8 cellular contexts compared by ENCODE assay signal in the genomic region with DNA sequence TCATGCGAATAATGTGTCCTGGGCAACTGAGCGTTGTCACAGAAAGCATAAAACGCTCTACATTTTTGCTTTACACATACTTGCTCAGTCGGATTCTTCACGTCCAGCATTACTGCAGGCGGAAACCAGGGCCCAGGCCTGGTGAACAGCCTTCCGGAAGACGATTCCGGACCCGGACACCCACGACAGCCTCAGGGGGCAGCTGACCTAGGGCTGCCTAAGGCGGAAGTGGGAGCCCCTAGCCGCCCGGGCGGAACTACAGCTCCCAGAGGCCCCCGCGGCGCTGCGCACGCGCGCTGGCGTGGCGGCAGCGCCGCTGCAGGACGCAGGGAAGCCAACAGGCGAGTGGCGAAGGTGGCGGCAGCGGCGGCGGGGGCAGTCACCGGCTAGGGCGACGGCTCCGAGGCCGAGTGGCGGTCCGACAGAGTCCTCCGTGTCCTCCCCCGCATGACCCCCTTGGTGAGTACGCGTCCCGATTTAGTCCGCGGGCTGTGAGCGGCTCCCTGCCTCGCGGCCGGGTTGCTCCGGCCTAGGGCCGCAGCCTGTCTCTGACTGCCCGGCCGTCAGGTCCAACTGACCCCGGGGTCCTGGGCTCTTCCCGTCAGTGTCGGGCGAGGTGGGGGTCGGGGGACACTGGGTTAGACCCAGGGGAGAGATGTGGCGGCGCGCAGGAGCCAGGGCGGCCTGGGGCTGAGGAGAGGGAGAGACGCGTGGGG.
DNase-seq lines count a peak whose midpoint lies in the region; ATAC-seq and TF ChIP-seq lines count a peak whose summit lies in the region.

A gene with protein sequence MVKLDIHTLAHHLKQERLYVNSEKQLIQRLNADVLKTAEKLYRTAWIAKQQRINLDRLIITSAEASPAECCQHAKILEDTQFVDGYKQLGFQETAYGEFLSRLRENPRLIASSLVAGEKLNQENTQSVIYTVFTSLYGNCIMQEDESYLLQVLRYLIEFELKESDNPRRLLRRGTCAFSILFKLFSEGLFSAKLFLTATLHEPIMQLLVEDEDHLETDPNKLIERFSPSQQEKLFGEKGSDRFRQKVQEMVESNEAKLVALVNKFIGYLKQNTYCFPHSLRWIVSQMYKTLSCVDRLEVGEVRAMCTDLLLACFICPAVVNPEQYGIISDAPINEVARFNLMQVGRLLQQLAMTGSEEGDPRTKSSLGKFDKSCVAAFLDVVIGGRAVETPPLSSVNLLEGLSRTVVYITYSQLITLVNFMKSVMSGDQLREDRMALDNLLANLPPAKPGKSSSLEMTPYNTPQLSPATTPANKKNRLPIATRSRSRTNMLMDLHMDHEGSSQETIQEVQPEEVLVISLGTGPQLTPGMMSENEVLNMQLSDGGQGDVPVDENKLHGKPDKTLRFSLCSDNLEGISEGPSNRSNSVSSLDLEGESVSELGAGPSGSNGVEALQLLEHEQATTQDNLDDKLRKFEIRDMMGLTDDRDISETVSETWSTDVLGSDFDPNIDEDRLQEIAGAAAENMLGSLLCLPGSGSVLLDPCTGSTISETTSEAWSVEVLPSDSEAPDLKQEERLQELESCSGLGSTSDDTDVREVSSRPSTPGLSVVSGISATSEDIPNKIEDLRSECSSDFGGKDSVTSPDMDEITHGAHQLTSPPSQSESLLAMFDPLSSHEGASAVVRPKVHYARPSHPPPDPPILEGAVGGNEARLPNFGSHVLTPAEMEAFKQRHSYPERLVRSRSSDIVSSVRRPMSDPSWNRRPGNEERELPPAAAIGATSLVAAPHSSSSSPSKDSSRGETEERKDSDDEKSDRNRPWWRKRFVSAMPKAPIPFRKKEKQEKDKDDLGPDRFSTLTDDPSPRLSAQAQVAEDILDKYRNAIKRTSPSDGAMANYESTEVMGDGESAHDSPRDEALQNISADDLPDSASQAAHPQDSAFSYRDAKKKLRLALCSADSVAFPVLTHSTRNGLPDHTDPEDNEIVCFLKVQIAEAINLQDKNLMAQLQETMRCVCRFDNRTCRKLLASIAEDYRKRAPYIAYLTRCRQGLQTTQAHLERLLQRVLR (N-terminal part only) (plus strand): TSS at position 326 of the 716 bp plus-strand sequence. CDS start 37,096 bp downstream, outside the sequence.

- peak within 1 kb of the TSS; percentile 87 for H3K4me3 ChIP-seq in AG10803 (ENCODE audit: low read length)

- peak; percentile 93 for ATAC-seq in GM18909 (IDR thresholded peaks at IDR 0.05; ENCODE audit: poor library complexity, unreplicated experiment)
- ATAC-seq in HG03159 (IDR thresholded peaks at IDR 0.05; ENCODE audit: unreplicated experiment): peak; percentile 93

- DNase-seq in AG10803 (ENCODE audit: low read depth) (peak; percentile 90), NCI-H226 (peak; percentile 88), iris pigment epithelial cell (ENCODE audit: low read depth) (peak; percentile 74)
- DNase-seq in activated CD4-positive, CD25-positive, alpha-beta regulatory T cell (lab: John Stamatoyannopoulos, UW): peak; percentile 77 to 84 (median 78)
- DNase-seq in central memory CD4-positive, alpha-beta T cell: peak; percentile 87
- DNase-seq in stimulated activated CD4-positive, alpha-beta T cell treated with anti-CD3 and anti-CD28 coated beads, Interleukin-12 subunit alpha, Interleukin-12 subunit beta, amount 100 ng/mL, for 4 hours: peak; percentile 83

- TF ChIP-seq CTCF in AG10803 (conservative IDR thresholded peaks at IDR 0.05; ENCODE audit: low read length): peak; percentile 28; the same call in 1 of the 2 replicates

Comparison
In these comparisons a context has a peak if more than half of its experiments do, and no peak if none do; other contexts are left out.
1. Peak in every context shown above with its lines: DNase-seq, ATAC-seq and H3K4me3 ChIP-seq.